In the genomic region with DNA sequence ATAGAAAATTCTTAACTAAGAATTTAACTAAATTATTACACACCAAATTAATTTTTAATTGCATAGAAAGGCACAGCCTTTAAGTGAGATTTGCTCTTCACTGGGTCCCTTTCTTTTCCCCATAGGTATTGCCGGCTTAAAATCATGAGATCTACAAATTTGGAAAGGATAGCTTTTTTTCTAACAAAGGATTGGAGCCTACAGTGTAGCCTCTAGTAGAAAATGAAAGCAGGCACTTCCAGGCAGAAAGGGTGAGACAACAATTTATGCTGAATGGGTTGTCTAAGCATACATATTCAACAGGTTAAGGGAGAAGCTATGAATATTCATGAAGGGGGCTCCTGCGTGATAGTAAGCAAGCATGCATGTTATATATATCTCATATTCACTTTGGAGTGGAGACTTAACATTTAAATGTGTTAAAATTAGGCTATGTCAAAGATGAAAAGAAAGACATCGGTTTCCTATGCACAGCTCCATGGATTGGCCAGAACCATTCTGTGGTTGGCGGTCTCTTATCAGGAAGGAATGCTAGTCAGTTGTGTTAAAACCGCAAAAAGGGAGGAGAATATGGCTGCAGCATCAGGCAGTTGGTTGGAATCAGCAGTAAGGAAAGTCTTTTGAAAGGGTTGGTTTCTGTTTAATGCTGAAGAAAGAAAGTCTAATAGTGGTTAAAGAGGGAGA, we compare ENCODE assay signal across 14 cellular contexts.
DNase-seq lines count a peak whose midpoint lies in the region; ATAC-seq, FAIRE-seq and TF ChIP-seq lines count a peak whose summit lies in the region.
"Had no signal": no experiment of that assay in that cellular context is flagged by ENCODE, and none has a peak within 500 bp of the region (broad histone marks: within the 10 kb centered on the region; RNA-seq: fewer than 3 reads in every experiment).

No MANE protein-coding gene starts in this region.

- H3K36me3 ChIP-seq in astrocyte (ENCODE audit: insufficient read depth, low read length) (no peaks in the 10 kb centered on the region), mesendoderm (ENCODE audit: control insufficient read depth, insufficient read depth, low read length) (no peaks in the 10 kb centered on the region)
- H3K36me3 ChIP-seq: sigmoid colon had no signal

- no peak overlapping the region for H2BK15ac ChIP-seq in mesendoderm (replicated peaks; ENCODE audit: low read depth)

- no peak overlapping the region for H4K8ac ChIP-seq in mesendoderm (ENCODE audit: low read depth, low read length)

- H3K4me1 ChIP-seq in astrocyte (ENCODE audit: insufficient read depth, low read length) = peaks cover 15% of the 10 kb centered on the region
- H3K4me1 ChIP-seq in mesendoderm (ENCODE audit: control insufficient read depth, low read depth, low read length) = no peaks in the 10 kb centered on the region
- H3K4me1 ChIP-seq: sigmoid colon had no signal

- no peaks in the 10 kb centered on the region for H3K79me2 ChIP-seq in astrocyte (ENCODE audit: insufficient read depth, low read length)
- H3K79me2 ChIP-seq in mesendoderm (ENCODE audit: control insufficient read depth, insufficient read depth, low read length) = no peaks in the 10 kb centered on the region

- H3K4ac ChIP-seq in mesendoderm (ENCODE audit: low read depth, low read length) = no peak overlapping the region

- DNase-seq in EH (ENCODE audit: low read depth) (peak; percentile 38), M059J (ENCODE audit: low read depth) (peak; percentile 91), astrocyte (ENCODE audit: low read depth) (peak; percentile 97), mesendoderm (peak; percentile 31), NOMO-1 treated with dmso at 0.1 percent for 144 hours (lab: John Stamatoyannopoulos, UW; ENCODE audit: unreplicated experiment) (no peak)
- DNase-seq in stimulated activated CD4-positive, alpha-beta T cell treated with anti-CD3 and anti-CD28 coated beads, Interleukin-2, amount 100 ng/mL, for 48 hours = no peak
- DNase-seq: activated T-cell treated with anti-CD3 and anti-CD28 coated beads, Interleukin-2, amount 50 U/mL, for 4 hours; COR-L47; MM.1S; NK-92 treated with Interleukin-12 subunit alpha and Interleukin-12 subunit beta, amount 100 ng/mL, for 24 hours; sigmoid colon had no signal

- no peak for FAIRE-seq in astrocyte (lab: Jason Lieb, UNC)

- peak overlapping the region; percentile 38 for H3K4me3 ChIP-seq in astrocyte (ENCODE audit: insufficient read depth, low read depth, low read length)
- no peak overlapping the region for H3K4me3 ChIP-seq in mesendoderm (ENCODE audit: low read length)
- H3K4me3 ChIP-seq: sigmoid colon had no signal

- peak overlapping the region; percentile 10 for H3K9ac ChIP-seq in astrocyte (ENCODE audit: low read length)
- H3K9ac ChIP-seq in mesendoderm (ENCODE audit: low read length) = no peak overlapping the region

- no peaks in the 10 kb centered on the region for H3K36me3 Mint-ChIP-seq in astrocyte (ENCODE audit: low read depth, unreplicated experiment)

- peaks cover 6% of the 10 kb centered on the region for H3K9me3 Mint-ChIP-seq in astrocyte (ENCODE audit: unreplicated experiment)

- H3K4me3 Mint-ChIP-seq in astrocyte (ENCODE audit: unreplicated experiment) = no peak overlapping the region
- H3K4me3 Mint-ChIP-seq: activated T-cell treated with anti-CD3 and anti-CD28 coated beads, Interleukin-2, amount 50 U/mL, for 4 hours; memory B cell had no signal

- no peaks in the 10 kb centered on the region for H3K27me3 ChIP-seq in astrocyte (ENCODE audit: insufficient read depth, low read length)
- H3K27me3 ChIP-seq in mesendoderm (ENCODE audit: insufficient read depth, low read length, poor library complexity) = no peaks in the 10 kb centered on the region
- H3K27me3 ChIP-seq: sigmoid colon had no signal

- no peak overlapping the region for H3K18ac ChIP-seq in mesendoderm (ENCODE audit: low read length)

- H3K27ac ChIP-seq in astrocyte (ENCODE audit: low read depth, low read length) (peak overlapping the region; percentile 57), mesendoderm (ENCODE audit: low read depth, low read length) (no peak overlapping the region)
- H3K27ac ChIP-seq: sigmoid colon had no signal

- no peak overlapping the region for H2BK120ac ChIP-seq in mesendoderm (ENCODE audit: low read depth, low read length)

- H2AK5ac ChIP-seq in mesendoderm (ENCODE audit: low read length) = no peak overlapping the region

- H3K27me3 Mint-ChIP-seq in astrocyte (ENCODE audit: low read depth, unreplicated experiment) = no peaks in the 10 kb centered on the region

- H3K56ac ChIP-seq in mesendoderm (ENCODE audit: low read length) = no peak overlapping the region

- no peaks in the 10 kb centered on the region for H3K79me1 ChIP-seq in mesendoderm (ENCODE audit: low read length)

- H3K27ac Mint-ChIP-seq in astrocyte (ENCODE audit: unreplicated experiment) = no peak overlapping the region
- H3K27ac Mint-ChIP-seq: memory B cell had no signal

- TF ChIP-seq CTCF in astrocyte (IDR thresholded peaks at IDR 0.05; ENCODE audit: insufficient read depth, low read depth, low read length) = no peak

- ATAC-seq in HG03354 (IDR thresholded peaks at IDR 0.05; ENCODE audit: poor library complexity, severe bottlenecking, unreplicated experiment) = no peak
- no peak for ATAC-seq in HG03159 (IDR thresholded peaks at IDR 0.05; ENCODE audit: unreplicated experiment)
- ATAC-seq: activated T-cell treated with anti-CD3 and anti-CD28 coated beads, Interleukin-2, amount 50 U/mL, for 4 hours had no signal

- H2AFZ ChIP-seq in astrocyte (ENCODE audit: low read depth, low read length) = peak overlapping the region; percentile 47

- H3K9me3 ChIP-seq in astrocyte (ENCODE audit: insufficient read depth, low read depth, low read length) = no peaks in the 10 kb centered on the region

- H3K4me1 Mint-ChIP-seq in astrocyte (ENCODE audit: low read depth, unreplicated experiment) = no peaks in the 10 kb centered on the region

- no peak overlapping the region for H4K5ac ChIP-seq in mesendoderm (ENCODE audit: low read length)

- H3K4me2 ChIP-seq in astrocyte (ENCODE audit: low read length) = peak overlapping the region; percentile 86
- H3K4me2 ChIP-seq in mesendoderm (ENCODE audit: low read length) = no peak overlapping the region

- H3K23ac ChIP-seq in mesendoderm (ENCODE audit: low read length) = no peak overlapping the region

- WGBS in mesendoderm (ENCODE audit: extremely low coverage, insufficient coverage, low lambda C conversion rate) = no CpG with 5 or more reads among the region's 5 CpGs

- H2BK5ac ChIP-seq in mesendoderm (ENCODE audit: low read length) = no peak overlapping the region

- no peaks in the 10 kb centered on the region for H4K20me1 ChIP-seq in astrocyte (ENCODE audit: insufficient read depth, low read length)

Comparison
In these comparisons a context has a peak if more than half of its experiments do, and no peak if none do; other contexts are left out.
1. DNase-seq: peak in EH (single experiment), M059J (single experiment), astrocyte (single experiment) and mesendoderm (single experiment); none in NOMO-1 treated with dmso at 0.1 percent for 144 hours (single experiment) and stimulated activated CD4-positive, alpha-beta T cell treated with anti-CD3 and anti-CD28 coated beads, Interleukin-2, amount 100 ng/mL, for 48 hours (0 of 2).